ENCODE assay signal across 2 cellular contexts in genomic region chr13:28751210-28751935, GRCh38.
A peak's percentile ranks its signal among the peaks of the same experiment; 100 is the strongest.
TF ChIP-seq lines count a peak whose summit lies in the region.

No MANE protein-coding gene starts in this region.

TF ChIP-seq in SK-N-SH, 30 proteins besides CTCF, POLR2A, EP300 and RAD21 (continued from another document):
- peak; percentile 62; the same call in 1 of the 2 replicates for TF ChIP-seq REST (IDR thresholded peaks at IDR 0.05; ENCODE audit: low read depth, low read length)

TF ChIP-seq in SK-N-SH treated with all-trans-retinoic acid at 6 μM for 48 hours, 23 proteins besides CTCF, POLR2A, EP300 and RAD21 (continued from another document):
- TF ChIP-seq GLIS3 (CRISPR knock-in tag; IDR thresholded peaks at IDR 0.05) (no peak), ARNTL (CRISPR knock-in tag; IDR thresholded peaks at IDR 0.05; ENCODE audit: borderline replicate concordance, low read depth) (no peak), POU6F1 (CRISPR knock-in tag; IDR thresholded peaks at IDR 0.05; ENCODE audit: borderline replicate concordance, low read depth) (no peak), BACH2 (CRISPR knock-in tag; IDR thresholded peaks at IDR 0.05; ENCODE audit: borderline replicate concordance) (no peak), CSRNP3 (CRISPR knock-in tag; IDR thresholded peaks at IDR 0.05) (no peak), ZNF70 (CRISPR knock-in tag; IDR thresholded peaks at IDR 0.05) (no peak), ESRRG (CRISPR knock-in tag; IDR thresholded peaks at IDR 0.05) (no peak)
